Comparison of ENCODE assay signal across 25 cellular contexts in the genomic region with DNA sequence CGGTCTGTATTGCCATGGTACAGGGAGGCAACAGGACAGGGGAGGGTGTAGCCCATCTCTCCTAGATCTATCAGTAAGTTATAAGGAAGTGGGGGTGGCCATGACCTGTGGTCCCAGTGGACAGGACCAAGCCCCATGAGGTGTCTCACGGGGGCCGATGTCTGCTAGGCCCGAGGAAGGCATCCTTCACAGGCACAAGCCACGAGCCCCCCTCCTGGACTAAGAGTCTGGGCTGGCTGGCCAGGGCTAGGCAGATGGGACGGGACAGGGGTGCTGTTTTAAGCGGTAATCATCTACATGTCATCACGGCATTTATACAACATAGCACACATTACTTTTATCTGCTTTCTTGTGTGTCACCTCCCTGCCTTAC. TPM values are rescaled to one million over a fixed set of nuclear protein-coding genes. Genes with fewer than 3 reads are reported as not detected.
"Had no signal": no experiment of that assay in that cellular context is flagged by ENCODE, and none has a peak within 500 bp of the region (broad histone marks: within the 10 kb centered on the region; RNA-seq: fewer than 3 reads in every experiment).

No MANE protein-coding gene starts in this region.

- DNase-seq: activated CD4-positive, alpha-beta T cell treated with anti-CD3 and anti-CD28 coated beads, Interleukin-2, amount 10 ng/mL, durations not matched to agents 7 days and 5 days; activated CD4-positive, CD25-positive, alpha-beta regulatory T cell; activated naive CD4-positive, alpha-beta T cell; activated naive CD8-positive, alpha-beta T cell treated with anti-CD3 and anti-CD28 coated beads, Interleukin-2, amount 10 ng/mL, durations not matched to agents 7 days and 5 days; activated T-cell treated with anti-CD3 and anti-CD28 coated beads, Interleukin-2, amount 50 U/mL, for 72 hours; central memory CD4-positive, alpha-beta T cell; cortex of kidney; effector CD8-positive, alpha-beta T cell; esophagus squamous epithelium; hypothalamus; kidney; left lung; nephron progenitor cell; psoas muscle; spleen; stimulated activated naive CD8-positive, alpha-beta T cell treated with anti-CD3 and anti-CD28 coated beads, Interleukin-15, amount 100 ng/mL, for 72 hours; upper lobe of right lung had no signal

- H3K9me3 ChIP-seq: esophagus squamous epithelium, left lung, psoas muscle, spleen, upper lobe of right lung had no signal

- H3K4me3 ChIP-seq: esophagus squamous epithelium, left lung, psoas muscle, spleen, upper lobe of right lung had no signal

- H3K9me3 Mint-ChIP-seq: activated CD4-positive, alpha-beta T cell treated with anti-CD3 and anti-CD28 coated beads, Interleukin-2, amount 10 ng/mL, durations not matched to agents 7 days and 5 days; activated naive CD8-positive, alpha-beta T cell treated with anti-CD3 and anti-CD28 coated beads, Interleukin-2, amount 10 ng/mL, durations not matched to agents 7 days and 5 days; activated T-cell treated with anti-CD3 and anti-CD28 coated beads, Interleukin-2, amount 50 U/mL, for 72 hours; brain; memory B cell; nephron progenitor cell; stimulated activated naive CD8-positive, alpha-beta T cell treated with anti-CD3 and anti-CD28 coated beads, Interleukin-15, amount 100 ng/mL, for 72 hours had no signal

- H3K27me3 ChIP-seq: esophagus squamous epithelium, left lung, spleen, upper lobe of right lung had no signal

- H3K27ac Mint-ChIP-seq: activated CD4-positive, alpha-beta T cell treated with anti-CD3 and anti-CD28 coated beads, Interleukin-2, amount 10 ng/mL, durations not matched to agents 7 days and 5 days; activated naive CD8-positive, alpha-beta T cell treated with anti-CD3 and anti-CD28 coated beads, Interleukin-2, amount 10 ng/mL, durations not matched to agents 7 days and 5 days; activated T-cell treated with anti-CD3 and anti-CD28 coated beads, Interleukin-2, amount 50 U/mL, for 72 hours; brain; memory B cell; nephron progenitor cell had no signal

- H3K36me3 Mint-ChIP-seq: memory B cell had no signal

- H3K27me3 Mint-ChIP-seq: activated CD4-positive, alpha-beta T cell treated with anti-CD3 and anti-CD28 coated beads, Interleukin-2, amount 10 ng/mL, durations not matched to agents 7 days and 5 days; activated naive CD8-positive, alpha-beta T cell treated with anti-CD3 and anti-CD28 coated beads, Interleukin-2, amount 10 ng/mL, durations not matched to agents 7 days and 5 days; memory B cell; stimulated activated naive CD8-positive, alpha-beta T cell treated with anti-CD3 and anti-CD28 coated beads, Interleukin-15, amount 100 ng/mL, for 72 hours had no signal

- FAIRE-seq: endothelial cell of umbilical vein, kidney, TTC549 had no signal

- H3K36me3 ChIP-seq: esophagus squamous epithelium, left lung, spleen, upper lobe of right lung had no signal

- H3K4me3 Mint-ChIP-seq: activated CD4-positive, alpha-beta T cell treated with anti-CD3 and anti-CD28 coated beads, Interleukin-2, amount 10 ng/mL, durations not matched to agents 7 days and 5 days; activated naive CD8-positive, alpha-beta T cell treated with anti-CD3 and anti-CD28 coated beads, Interleukin-2, amount 10 ng/mL, durations not matched to agents 7 days and 5 days; activated T-cell treated with anti-CD3 and anti-CD28 coated beads, Interleukin-2, amount 50 U/mL, for 72 hours; memory B cell; nephron progenitor cell; stimulated activated naive CD8-positive, alpha-beta T cell treated with anti-CD3 and anti-CD28 coated beads, Interleukin-15, amount 100 ng/mL, for 72 hours had no signal

- ATAC-seq: activated T-cell treated with anti-CD3 and anti-CD28 coated beads, Interleukin-2, amount 50 U/mL, for 72 hours; psoas muscle; sciatic nerve; stimulated activated naive CD8-positive, alpha-beta T cell treated with anti-CD3 and anti-CD28 coated beads, Interleukin-15, amount 100 ng/mL, for 72 hours had no signal

- H3K27ac ChIP-seq: esophagus squamous epithelium, left lung, psoas muscle, upper lobe of right lung had no signal

RNA-seq across cellular contexts. Expression of gene SH2D7, which starts 12.3 kb away (rescaled TPM):
- total RNA-seq: activated CD4-positive, alpha-beta T cell treated with anti-CD3 and anti-CD28 coated beads, Interleukin-2, amount 10 ng/mL, durations not matched to agents 7 days and 5 days; activated T-cell treated with anti-CD3 and anti-CD28 coated beads, Interleukin-2, amount 50 U/mL, for 72 hours; endothelial cell of umbilical vein; esophagus squamous epithelium; fibroblast of villous mesenchyme; kidney; left lung; osteoblast; psoas muscle; sciatic nerve; spleen; temporal lobe; upper lobe of right lung had no signal
- polyA plus RNA-seq: endothelial cell of umbilical vein, psoas muscle, spleen had no signal
